ENCODE assay signal across 9 cellular contexts in genomic region chr4:108118505-108118904, GRCh38. TPM values are rescaled to one million over a fixed set of nuclear protein-coding genes. Genes with fewer than 3 reads are reported as not detected.
DNase-seq lines count a peak whose midpoint lies in the region; ATAC-seq, FAIRE-seq and TF ChIP-seq lines count a peak whose summit lies in the region.
"Had no signal": no experiment of that assay in that cellular context is flagged by ENCODE, and none has a peak within 500 bp of the region (broad histone marks: within the 10 kb centered on the region; RNA-seq: fewer than 3 reads in every experiment).

No MANE protein-coding gene starts in this region.

- H3K4me1 Mint-ChIP-seq in endothelial cell (ENCODE audit: unreplicated experiment) = peaks cover 19% of the 10 kb centered on the region
- peaks cover 33% of the 10 kb centered on the region for H3K4me1 Mint-ChIP-seq in WTC11

- peaks cover 46% of the 10 kb centered on the region for H3K79me2 ChIP-seq in smooth muscle cell (ENCODE audit: low read depth)

- H3K4me3 ChIP-seq in smooth muscle cell = no peak overlapping the region

- no peaks in the 10 kb centered on the region for H3K9me3 ChIP-seq in smooth muscle cell (replicated peaks; ENCODE audit: low read depth)

- no peaks in the 10 kb centered on the region for H3K27me3 ChIP-seq in smooth muscle cell (ENCODE audit: low read depth)

- FAIRE-seq in GM12892 (lab: Jason Lieb, UNC) = peak; percentile 85

- 38% methylated on average over 3 of the region's 3 CpGs for WGBS in smooth muscle cell (ENCODE audit: low lambda C conversion rate)

- H3K36me3 Mint-ChIP-seq in endothelial cell (ENCODE audit: low read depth, unreplicated experiment) (no peaks in the 10 kb centered on the region), WTC11 (no peaks in the 10 kb centered on the region)
- H3K36me3 Mint-ChIP-seq: IgD-negative memory B cell had no signal

- H3F3A ChIP-seq in smooth muscle cell (ENCODE audit: low read depth) = peaks cover 31% of the 10 kb centered on the region

- no peak overlapping the region for H2AFZ ChIP-seq in smooth muscle cell (ENCODE audit: low read depth)

- no peak overlapping the region for H3K4me3 Mint-ChIP-seq in endothelial cell (ENCODE audit: unreplicated experiment)
- H3K4me3 Mint-ChIP-seq in WTC11 = no peak overlapping the region
- H3K4me3 Mint-ChIP-seq: IgD-negative memory B cell had no signal

- H3K4me1 ChIP-seq in smooth muscle cell (ENCODE audit: low read depth) = peaks cover 26% of the 10 kb centered on the region

- TF ChIP-seq CTCF in smooth muscle cell (IDR thresholded peaks at IDR 0.05; ENCODE audit: borderline replicate concordance, insufficient read depth, poor library complexity, severe bottlenecking) (no peak), endothelial cell (IDR thresholded peaks at IDR 0.05; ENCODE audit: unreplicated experiment) (no peak), WTC11 (IDR thresholded peaks at IDR 0.05) (no peak)

- peaks cover 3% of the 10 kb centered on the region for H3K36me3 ChIP-seq in smooth muscle cell (ENCODE audit: low read depth)

- H3K27ac Mint-ChIP-seq in endothelial cell (ENCODE audit: unreplicated experiment) = no peak overlapping the region
- H3K27ac Mint-ChIP-seq in WTC11 = no peak overlapping the region
- H3K27ac Mint-ChIP-seq: IgD-negative memory B cell had no signal

- TF ChIP-seq POLR2A in GM12892 (IDR thresholded peaks at IDR 0.05; ENCODE audit: low read depth, low read length) = no peak

- DNase-seq in GM12892 (ENCODE audit: insufficient read length) = no peak
- peak; percentile 37 for DNase-seq in T follicular helper cell (ENCODE audit: low read depth)
- DNase-seq in smooth muscle cell (lab: John Stamatoyannopoulos, UW; ENCODE audit: unreplicated experiment) = no peak
- no peak for DNase-seq in endothelial cell (ENCODE audit: low spot score)
- no peak for DNase-seq in WTC11 (ENCODE audit: low spot score)
- no peak for DNase-seq in AG08395 (ENCODE audit: low spot score)

- H3K9ac ChIP-seq in smooth muscle cell (ENCODE audit: low read depth) = no peak overlapping the region

- H3K4me2 ChIP-seq in smooth muscle cell = peak overlapping the region; percentile 28

- ATAC-seq in GM21367 (IDR thresholded peaks at IDR 0.05; ENCODE audit: unreplicated experiment) (peak; percentile 87), HG03469 (IDR thresholded peaks at IDR 0.05; ENCODE audit: unreplicated experiment) (peak; percentile 80), WTC11 (no peak)

- POLR2A ChIA-PET in WTC11 (lab: Charles Lee) = no interaction called here

- H3K27ac ChIP-seq in smooth muscle cell (ENCODE audit: low read depth) = peak overlapping the region; percentile 50

- H3K27me3 Mint-ChIP-seq in endothelial cell (ENCODE audit: unreplicated experiment) = no peaks in the 10 kb centered on the region
- no peaks in the 10 kb centered on the region for H3K27me3 Mint-ChIP-seq in WTC11 (ENCODE audit: low read depth)

- H4K20me1 ChIP-seq in smooth muscle cell (ENCODE audit: low read depth) = peaks cover 86% of the 10 kb centered on the region

- CTCF ChIA-PET in WTC11 (lab: Charles Lee) = interaction anchor here (0.7 kb wide), 1 partner anchor 88 kb away, joined by 4 read pairs; no protein-coding TSS in a partner anchor

- H3K9me3 Mint-ChIP-seq in endothelial cell (ENCODE audit: unreplicated experiment) (no peaks in the 10 kb centered on the region), WTC11 (no peaks in the 10 kb centered on the region)
- H3K9me3 Mint-ChIP-seq: IgD-negative memory B cell had no signal

TF ChIP-seq in WTC11, 78 proteins besides CTCF, POLR2A, EP300 and RAD21:
- TF ChIP-seq TP53 (CRISPR knock-in tag; IDR thresholded peaks at IDR 0.05) = no peak
- TF ChIP-seq ERG (CRISPR knock-in tag; IDR thresholded peaks at IDR 0.05) = no peak
- no peak for TF ChIP-seq FOXJ3 (CRISPR knock-in tag; IDR thresholded peaks at IDR 0.05; ENCODE audit: borderline replicate concordance)

RNA-seq across cellular contexts. Expression of gene LEF1, which starts 50.2 kb away (rescaled TPM):
- polyA plus RNA-seq in GM12892 (2012; ENCODE audit: missing spikeins) = 20.9 TPM
- total RNA-seq in smooth muscle cell = 82.1 and 96.2 TPM in 2 replicates
- 66.9 and 87.3 TPM in 2 replicates for polyA plus RNA-seq in smooth muscle cell
- 15.9 TPM for total RNA-seq in endothelial cell (ENCODE audit: unreplicated experiment)
- total RNA-seq in WTC11 (2021) = 1.2 to 1.6 TPM (median 1.3 TPM) in 3 replicates
